In the genomic region with DNA sequence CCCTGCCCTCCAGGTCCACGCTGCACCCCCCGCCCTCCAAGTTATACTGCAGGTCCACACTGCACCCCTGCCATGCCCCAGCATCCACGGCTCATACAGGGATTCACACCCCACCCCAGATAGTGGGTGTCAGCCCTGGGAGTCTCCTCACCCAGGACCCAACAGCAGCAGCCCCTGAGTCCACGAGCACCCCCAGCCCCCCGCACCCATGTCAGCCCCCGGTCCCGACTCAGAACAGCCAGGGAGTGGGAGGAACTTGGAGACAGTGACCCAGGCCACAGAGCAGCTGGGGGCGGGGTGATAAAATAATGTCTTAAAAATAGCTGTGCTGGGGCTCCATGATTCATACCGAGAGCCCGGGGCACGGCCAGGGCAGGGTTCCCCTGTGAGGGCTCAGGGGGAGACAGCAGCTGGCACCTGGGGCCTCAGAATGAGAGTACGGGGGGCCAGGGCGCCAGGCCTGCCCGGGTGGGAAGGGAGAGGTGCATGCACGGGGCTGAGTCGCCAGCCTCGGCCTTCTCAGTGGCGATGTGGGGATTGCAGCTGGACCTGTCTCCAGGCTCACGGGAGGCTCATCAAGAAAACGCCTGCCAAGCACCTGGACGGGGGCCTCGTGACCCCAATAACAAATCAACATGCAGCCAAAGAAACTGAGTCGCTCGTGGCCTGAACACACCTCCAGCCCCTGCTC, we compare ENCODE assay signal across 1 cellular context.
TF ChIP-seq lines count a peak whose summit lies in the region.

No MANE protein-coding gene starts in this region.

TF ChIP-seq in HepG2, 621 proteins besides CTCF, POLR2A, EP300 and RAD21:
- no peak for TF ChIP-seq TSC22D2 (CRISPR knock-in tag; IDR thresholded peaks at IDR 0.05; ENCODE audit: borderline replicate concordance)
- no peak for TF ChIP-seq YEATS4 (CRISPR knock-in tag; IDR thresholded peaks at IDR 0.05; ENCODE audit: borderline replicate concordance)
- no peak for TF ChIP-seq HDAC2 (CRISPR knock-in tag; IDR thresholded peaks at IDR 0.05)
- no peak for TF ChIP-seq ZNF598 (CRISPR knock-in tag; IDR thresholded peaks at IDR 0.05; ENCODE audit: borderline replicate concordance)
- no peak for TF ChIP-seq IKZF4 (CRISPR knock-in tag; IDR thresholded peaks at IDR 0.05; ENCODE audit: borderline replicate concordance, low read depth, not compliant biosample characterization)
- TF ChIP-seq, protein P1, sequence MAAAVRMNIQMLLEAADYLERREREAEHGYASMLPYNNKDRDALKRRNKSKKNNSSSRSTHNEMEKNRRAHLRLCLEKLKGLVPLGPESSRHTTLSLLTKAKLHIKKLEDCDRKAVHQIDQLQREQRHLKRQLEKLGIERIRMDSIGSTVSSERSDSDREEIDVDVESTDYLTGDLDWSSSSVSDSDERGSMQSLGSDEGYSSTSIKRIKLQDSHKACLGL (CRISPR knock-in tag; IDR thresholded peaks at IDR 0.05), result no peak
- no peak for TF ChIP-seq SRF (IDR thresholded peaks at IDR 0.05; ENCODE audit: low read depth, low read length)
- no peak for TF ChIP-seq FOXM1 (CRISPR knock-in tag; IDR thresholded peaks at IDR 0.05)
- TF ChIP-seq ZNF138 (CRISPR knock-in tag; IDR thresholded peaks at IDR 0.05; ENCODE audit: low read depth), result no peak
- no peak for TF ChIP-seq ELF4 (CRISPR knock-in tag; IDR thresholded peaks at IDR 0.05; ENCODE audit: borderline replicate concordance)
- TF ChIP-seq HDAC6 (IDR thresholded peaks at IDR 0.05; ENCODE audit: low read depth, low read length), result no peak
- TF ChIP-seq, protein P2, sequence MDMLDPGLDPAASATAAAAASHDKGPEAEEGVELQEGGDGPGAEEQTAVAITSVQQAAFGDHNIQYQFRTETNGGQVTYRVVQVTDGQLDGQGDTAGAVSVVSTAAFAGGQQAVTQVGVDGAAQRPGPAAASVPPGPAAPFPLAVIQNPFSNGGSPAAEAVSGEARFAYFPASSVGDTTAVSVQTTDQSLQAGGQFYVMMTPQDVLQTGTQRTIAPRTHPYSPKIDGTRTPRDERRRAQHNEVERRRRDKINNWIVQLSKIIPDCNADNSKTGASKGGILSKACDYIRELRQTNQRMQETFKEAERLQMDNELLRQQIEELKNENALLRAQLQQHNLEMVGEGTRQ (IDR thresholded peaks at IDR 0.05; ENCODE audit: low read depth, low read length), result no peak
- TF ChIP-seq, protein P2 (CRISPR knock-in tag; IDR thresholded peaks at IDR 0.05; ENCODE audit: borderline replicate concordance), result no peak
- no peak for TF ChIP-seq ZNF737 (CRISPR knock-in tag; IDR thresholded peaks at IDR 0.05; ENCODE audit: borderline replicate concordance)
- no peak for TF ChIP-seq ZNF251 (CRISPR knock-in tag; IDR thresholded peaks at IDR 0.05)
